In genomic region chr2:127106457-127106997, GRCh38 we compare ENCODE assay signal across 8 cellular contexts. TPM values are rescaled to one million over a fixed set of nuclear protein-coding genes. Genes with fewer than 3 reads are reported as not detected.
DNase-seq lines count a peak whose midpoint lies in the region; ATAC-seq and TF ChIP-seq lines count a peak whose summit lies in the region.

No MANE protein-coding gene starts in this region.

- H3K27me3 ChIP-seq in SJCRH30 (no peaks in the 10 kb centered on the region), muscle layer of colon (ENCODE audit: control insufficient read depth in 1 of 2, insufficient read depth in 2 of 2, low read length in 2 of 2) (no peaks in the 10 kb centered on the region)

- H3K4me1 Mint-ChIP-seq in endothelial cell (ENCODE audit: unreplicated experiment): peaks cover 36% of the 10 kb centered on the region

- H3K9me3 ChIP-seq in SJCRH30 (replicated peaks): no peaks in the 10 kb centered on the region
- H3K9me3 ChIP-seq in muscle layer of colon (ENCODE audit: low read length): no peaks in the 10 kb centered on the region

- peak overlapping the region; percentile 87 for H3K4me3 Mint-ChIP-seq in endothelial cell (ENCODE audit: unreplicated experiment)

- no peak overlapping the region for H3K27ac Mint-ChIP-seq in endothelial cell (ENCODE audit: unreplicated experiment)

- peak; percentile 68 for DNase-seq in NCI-H82 (lab: John Stamatoyannopoulos, UW)
- no peak for DNase-seq in NCI-H82 treated with DMSO at 0.1 percent for 48 hours (lab: John Stamatoyannopoulos, UW; ENCODE audit: unreplicated experiment)
- peak; percentile 56 to 57 for DNase-seq in SJCRH30
- peak; percentile 41 for DNase-seq in endothelial cell (ENCODE audit: low spot score)
- no peak for DNase-seq in NK-92 (lab: John Stamatoyannopoulos, UW; ENCODE audit: unreplicated experiment)
- no peak for DNase-seq in activated effector memory CD4-positive, alpha-beta T cell treated with anti-CD3 and anti-CD28 coated beads, Interleukin-2, amount 50 U/mL, for 16 hours

- H3K4me3 ChIP-seq in SJCRH30 (peak overlapping the region; percentile 72), muscle layer of colon (ENCODE audit: low read depth in 1 of 2, low read length in 2 of 2) (peak overlapping the region; percentile 79 to 81)

- peak overlapping the region; percentile 33 for H3K9ac ChIP-seq in muscle layer of colon (ENCODE audit: low read length)

- H3K36me3 Mint-ChIP-seq in endothelial cell (ENCODE audit: low read depth, unreplicated experiment): peaks cover 3% of the 10 kb centered on the region

- H3K9me3 Mint-ChIP-seq in endothelial cell (ENCODE audit: unreplicated experiment): no peaks in the 10 kb centered on the region

- H3K4me1 ChIP-seq in SJCRH30 (peaks cover 41% of the 10 kb centered on the region), muscle layer of colon (ENCODE audit: insufficient read depth, low read length) (peaks cover 33% of the 10 kb centered on the region)

- no peak for TF ChIP-seq CTCF in endothelial cell (IDR thresholded peaks at IDR 0.05; ENCODE audit: unreplicated experiment)

- peaks cover 17% of the 10 kb centered on the region for H3K27me3 Mint-ChIP-seq in endothelial cell (ENCODE audit: unreplicated experiment)

- ATAC-seq in HG02884 (IDR thresholded peaks at IDR 0.05; ENCODE audit: unreplicated experiment): peak; percentile 19

- H3K36me3 ChIP-seq in SJCRH30 (no peaks in the 10 kb centered on the region), muscle layer of colon (ENCODE audit: insufficient read depth, low read length) (no peaks in the 10 kb centered on the region)

- peak overlapping the region; percentile 72 for H3K27ac ChIP-seq in SJCRH30
- H3K27ac ChIP-seq in muscle layer of colon (ENCODE audit: low read depth, low read length): peak overlapping the region; percentile 85

RNA-seq across cellular contexts. Expression of gene BIN1, which starts 0.4 kb away (rescaled TPM):
- 87.6 and 90.4 TPM in 2 replicates for total RNA-seq in SJCRH30 (2014; rRNA removed; shearing (Covaris generic))
- total RNA-seq in endothelial cell (ENCODE audit: unreplicated experiment): 182 TPM

Comparison
In these comparisons a context has a peak if more than half of its experiments do, and no peak if none do; other contexts are left out.
1. DNase-seq: peak in NCI-H82 (single experiment), SJCRH30 (2 of 2) and endothelial cell (single experiment); none in NCI-H82 treated with DMSO at 0.1 percent for 48 hours (single experiment), NK-92 (single experiment) and activated effector memory CD4-positive, alpha-beta T cell treated with anti-CD3 and anti-CD28 coated beads, Interleukin-2, amount 50 U/mL, for 16 hours (single experiment).